ENCODE assay signal across 18 cellular contexts in the genomic region with DNA sequence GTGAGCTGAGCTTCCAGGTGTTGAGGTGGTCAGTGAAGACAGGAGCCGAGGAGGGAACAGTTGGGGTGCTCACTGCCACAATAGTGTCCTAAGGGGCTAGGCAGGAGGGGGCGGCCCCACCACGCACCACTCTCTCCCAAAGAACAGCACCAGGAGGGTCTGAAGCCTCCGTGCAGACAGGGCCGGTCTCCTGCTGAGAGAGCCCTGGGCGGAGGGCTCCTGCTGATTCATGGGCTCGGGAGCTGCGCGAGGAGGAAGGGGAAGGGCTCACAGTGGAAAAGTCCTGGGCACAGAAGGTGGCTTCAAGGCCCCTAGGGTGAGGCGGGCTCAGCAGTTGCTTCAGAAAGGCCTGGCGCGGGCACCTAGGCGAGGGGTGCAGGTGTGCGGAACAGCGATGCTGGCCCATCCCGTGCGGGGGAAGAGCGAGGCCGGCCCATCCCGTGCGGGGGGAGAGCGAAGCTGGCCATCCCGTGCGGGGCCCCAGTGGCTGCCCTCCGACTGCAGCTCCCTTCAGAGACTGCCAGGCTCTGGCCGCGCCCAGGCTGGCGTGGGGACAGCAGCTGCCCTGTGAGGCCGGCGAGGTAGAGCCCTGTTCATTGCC.
DNase-seq lines count a peak whose midpoint lies in the region; TF ChIP-seq lines count a peak whose summit lies in the region.
"Had no signal": no experiment of that assay in that cellular context is flagged by ENCODE, and none has a peak within 500 bp of the region (broad histone marks: within the 10 kb centered on the region; RNA-seq: fewer than 3 reads in every experiment).

No MANE protein-coding gene starts in this region.

- TF ChIP-seq CTCF in right atrium auricular region (IDR thresholded peaks at IDR 0.05) (no peak), endodermal cell (conservative IDR thresholded peaks at IDR 0.05) (no peak), osteoblast (IDR thresholded peaks at IDR 0.05; ENCODE audit: extremely low read depth, low read depth, low read length) (no peak)

- peaks cover 8% of the 10 kb centered on the region for H3K9me3 Mint-ChIP-seq in endodermal cell
- H3K9me3 Mint-ChIP-seq in activated T-helper 1 cell treated with anti-CD3 and anti-CD28 coated beads, Interleukin-12 subunit alpha, Interleukin-12 subunit beta, Interleukin-2, Interleukin-4 antibody, amounts not matched to agents 30 ng/mL and 10 ng/mL and 1 ng/mL, durations not matched to agents 14 hours and 24 hours and 36 hours = peaks cover 5% of the 10 kb centered on the region
- H3K9me3 Mint-ChIP-seq: CD8-positive, alpha-beta T cell had no signal

- H2AFZ ChIP-seq in osteoblast (ENCODE audit: low read length) = no peak overlapping the region

- H3K27me3 Mint-ChIP-seq in endodermal cell (ENCODE audit: insufficient read depth) = peaks cover 15% of the 10 kb centered on the region
- H3K27me3 Mint-ChIP-seq in activated T-helper 1 cell treated with anti-CD3 and anti-CD28 coated beads, Interleukin-12 subunit alpha, Interleukin-12 subunit beta, Interleukin-2, Interleukin-4 antibody, amounts not matched to agents 30 ng/mL and 10 ng/mL and 1 ng/mL, durations not matched to agents 14 hours and 24 hours and 36 hours (ENCODE audit: insufficient read depth) = no peaks in the 10 kb centered on the region

- H3K27ac Mint-ChIP-seq in endodermal cell = no peak overlapping the region
- H3K27ac Mint-ChIP-seq in activated T-helper 1 cell treated with anti-CD3 and anti-CD28 coated beads, Interleukin-12 subunit alpha, Interleukin-12 subunit beta, Interleukin-2, Interleukin-4 antibody, amounts not matched to agents 30 ng/mL and 10 ng/mL and 1 ng/mL, durations not matched to agents 14 hours and 24 hours and 36 hours = no peak overlapping the region
- H3K27ac Mint-ChIP-seq: CD8-positive, alpha-beta T cell had no signal

- H3K27ac ChIP-seq in right atrium auricular region = no peak overlapping the region
- peak overlapping the region; percentile 69 for H3K27ac ChIP-seq in endodermal cell (ENCODE audit: low read depth, low read length)
- no peak overlapping the region for H3K27ac ChIP-seq in osteoblast (ENCODE audit: low read depth, low read length)
- H3K27ac ChIP-seq: BLaER1, RWPE1 had no signal

- H3K9me3 ChIP-seq in right atrium auricular region (no peaks in the 10 kb centered on the region), endodermal cell (ENCODE audit: control insufficient read depth, low read length) (no peaks in the 10 kb centered on the region), osteoblast (ENCODE audit: low read depth, low read length) (no peaks in the 10 kb centered on the region)
- H3K9me3 ChIP-seq: BLaER1 had no signal

- no peaks in the 10 kb centered on the region for H3K27me3 ChIP-seq in right atrium auricular region
- no peaks in the 10 kb centered on the region for H3K27me3 ChIP-seq in endodermal cell (ENCODE audit: control insufficient read depth, insufficient read depth, low read length, poor library complexity, severe bottlenecking)
- H3K27me3 ChIP-seq in osteoblast (ENCODE audit: insufficient read depth, low read length) = no peaks in the 10 kb centered on the region
- H3K27me3 ChIP-seq: BLaER1 had no signal

- DNase-seq in cardiac septum (ENCODE audit: low spot score) (peak; percentile 58), right atrium auricular region (ENCODE audit: low spot score) (no peak), endodermal cell (no peak), osteoblast (ENCODE audit: insufficient read length, low spot score, missing footprints) (peak; percentile 46), NCI-H526 treated with DMSO at 0.1 percent for 48 hours (lab: John Stamatoyannopoulos, UW) (no peak), cerebellum (ENCODE audit: low spot score) (no peak)
- DNase-seq in activated T-helper 1 cell treated with anti-CD3 and anti-CD28 coated beads, Interleukin-12 subunit alpha, Interleukin-12 subunit beta, Interleukin-2, Interleukin-4 antibody, amounts not matched to agents 30 ng/mL and 10 ng/mL and 1 ng/mL, durations not matched to agents 14 hours and 24 hours and 36 hours (ENCODE audit: low spot score) = no peak
- DNase-seq: DMS79, HCEC 1CT, NCI-H1417 treated with DMSO at 0.1 percent for 48 hours, NCI-H2029, NCI-H2171, NCI-H446 treated with DMSO at 0.1 percent for 48 hours, NCI-H748 treated with DMSO at 0.1 percent for 48 hours had no signal

- H3K4me3 Mint-ChIP-seq in endodermal cell = no peak overlapping the region
- no peak overlapping the region for H3K4me3 Mint-ChIP-seq in activated T-helper 1 cell treated with anti-CD3 and anti-CD28 coated beads, Interleukin-12 subunit alpha, Interleukin-12 subunit beta, Interleukin-2, Interleukin-4 antibody, amounts not matched to agents 30 ng/mL and 10 ng/mL and 1 ng/mL, durations not matched to agents 14 hours and 24 hours and 36 hours
- H3K4me3 Mint-ChIP-seq: CD8-positive, alpha-beta T cell had no signal

- H3K4me2 ChIP-seq in osteoblast (ENCODE audit: insufficient read depth, low read length) = no peak overlapping the region
- H3K4me2 ChIP-seq: BLaER1 had no signal

- no peaks in the 10 kb centered on the region for H4K20me1 ChIP-seq in osteoblast (ENCODE audit: insufficient read depth, low read length)
- H4K20me1 ChIP-seq: BLaER1 had no signal

- H3K9ac ChIP-seq in endodermal cell (ENCODE audit: extremely low read depth, low read length, poor library complexity, severe bottlenecking) = no peak overlapping the region
- H3K9ac ChIP-seq: BLaER1 had no signal

- H3K4me1 Mint-ChIP-seq in endodermal cell = no peaks in the 10 kb centered on the region
- H3K4me1 Mint-ChIP-seq in activated T-helper 1 cell treated with anti-CD3 and anti-CD28 coated beads, Interleukin-12 subunit alpha, Interleukin-12 subunit beta, Interleukin-2, Interleukin-4 antibody, amounts not matched to agents 30 ng/mL and 10 ng/mL and 1 ng/mL, durations not matched to agents 14 hours and 24 hours and 36 hours (ENCODE audit: low read depth) = no peaks in the 10 kb centered on the region

- H3K4me1 ChIP-seq in right atrium auricular region = peaks cover 0 to 16% of the 10 kb centered on the region in 2 donors
- no peaks in the 10 kb centered on the region for H3K4me1 ChIP-seq in endodermal cell (ENCODE audit: control insufficient read depth, insufficient read depth, low read length)
- no peaks in the 10 kb centered on the region for H3K4me1 ChIP-seq in osteoblast (ENCODE audit: insufficient read depth, low read length)

- no peaks in the 10 kb centered on the region for H3K79me2 ChIP-seq in osteoblast (ENCODE audit: insufficient read depth, low read length)

- H3K4me3 ChIP-seq in right atrium auricular region (no peak overlapping the region), endodermal cell (ENCODE audit: low read length) (no peak overlapping the region), osteoblast (ENCODE audit: insufficient read depth, low read length) (no peak overlapping the region)
- H3K4me3 ChIP-seq: BLaER1, K562 had no signal

- intact Hi-C loops in cardiac septum (cut with DNase I) = no loop called here
- intact Hi-C loops in activated T-helper 1 cell treated with anti-CD3 and anti-CD28 coated beads, Interleukin-12 subunit alpha, Interleukin-12 subunit beta, Interleukin-2, Interleukin-4 antibody, amounts not matched to agents 30 ng/mL and 10 ng/mL and 1 ng/mL, durations not matched to agents 14 hours and 24 hours and 36 hours (cut with micrococcal nuclease) = no loop called here

- H3K36me3 ChIP-seq in right atrium auricular region (peaks cover 55% of the 10 kb centered on the region), endodermal cell (ENCODE audit: control insufficient read depth, insufficient read depth, low read length) (no peaks in the 10 kb centered on the region), osteoblast (ENCODE audit: insufficient read depth, low read length) (no peaks in the 10 kb centered on the region)

- H3K36me3 Mint-ChIP-seq in endodermal cell (ENCODE audit: low read depth) = no peaks in the 10 kb centered on the region
- H3K36me3 Mint-ChIP-seq in activated T-helper 1 cell treated with anti-CD3 and anti-CD28 coated beads, Interleukin-12 subunit alpha, Interleukin-12 subunit beta, Interleukin-2, Interleukin-4 antibody, amounts not matched to agents 30 ng/mL and 10 ng/mL and 1 ng/mL, durations not matched to agents 14 hours and 24 hours and 36 hours (ENCODE audit: low read depth) = no peaks in the 10 kb centered on the region
- H3K36me3 Mint-ChIP-seq: CD8-positive, alpha-beta T cell had no signal

- WGBS in endodermal cell (ENCODE audit: insufficient coverage in 1 of 2, insufficient read length in 1 of 2), 2 experiments = 89 to 97% methylated on average over 20 to 30 of the region's 30 CpGs

Comparison
In these comparisons a context has a peak if more than half of its experiments do, and no peak if none do; other contexts are left out.
1. DNase-seq: peak in cardiac septum (single experiment) and osteoblast (single experiment); none in right atrium auricular region (single experiment), endodermal cell (single experiment), NCI-H526 treated with DMSO at 0.1 percent for 48 hours (single experiment), activated T-helper 1 cell treated with anti-CD3 and anti-CD28 coated beads, Interleukin-12 subunit alpha, Interleukin-12 subunit beta, Interleukin-2, Interleukin-4 antibody, amounts not matched to agents 30 ng/mL and 10 ng/mL and 1 ng/mL, durations not matched to agents 14 hours and 24 hours and 36 hours (single experiment) and cerebellum (single experiment).